ENCODE assay signal across 9 cellular contexts in genomic region chr3:25460751-25461150, GRCh38. TPM values are rescaled to one million over a fixed set of nuclear protein-coding genes. Genes with fewer than 3 reads are reported as not detected.
DNase-seq lines count a peak whose midpoint lies in the region; ATAC-seq and TF ChIP-seq lines count a peak whose summit lies in the region.
"Had no signal": no experiment of that assay in that cellular context is flagged by ENCODE, and none has a peak within 500 bp of the region (broad histone marks: within the 10 kb centered on the region; RNA-seq: fewer than 3 reads in every experiment).

No MANE protein-coding gene starts in this region.

- CTCF ChIA-PET in A673 (lab: Charles Lee), result no interaction called here

- BruUV-seq in A673 (replicated peaks; lab: Mats Ljungman, UMichigan), result no TSS peak

- DNase-seq in caudate nucleus (lab: John Stamatoyannopoulos, UW), result no peak
- no peak for DNase-seq in A673 (ENCODE audit: low spot score)
- no peak for DNase-seq in HK-2 (ENCODE audit: unreplicated experiment)
- DNase-seq in kidney tubule cell (ENCODE audit: low spot score), result no peak
- no peak for DNase-seq in COR-L47 (lab: John Stamatoyannopoulos, UW)
- DNase-seq: activated naive CD4-positive, alpha-beta T cell treated with anti-CD3 and anti-CD28 coated beads for 36 hours had no signal

- H3K27me3 ChIP-seq in A673 (replicated peaks; ENCODE audit: insufficient read depth, low read depth, low read length, poor library complexity), result no peaks in the 10 kb centered on the region

- H3K27ac ChIP-seq in caudate nucleus (ENCODE audit: low read depth, low read length), result peak overlapping the region; percentile 7
- no peak overlapping the region for H3K27ac ChIP-seq in A673 (ENCODE audit: low read depth, low read length, poor library complexity, severe bottlenecking)

- H3K36me3 ChIP-seq in A673 (ENCODE audit: insufficient read depth, low read length, poor library complexity, severe bottlenecking), result no peaks in the 10 kb centered on the region

- ATAC-seq in GM18517 (IDR thresholded peaks at IDR 0.05; ENCODE audit: unreplicated experiment), result peak; percentile 98
- peak; percentile 100 for ATAC-seq in GM21390 (IDR thresholded peaks at IDR 0.05; ENCODE audit: unreplicated experiment)
- ATAC-seq in HG03175 (IDR thresholded peaks at IDR 0.05; ENCODE audit: unreplicated experiment), result peak; percentile 96

- POLR2A ChIA-PET in A673 (lab: Charles Lee; ENCODE audit: low non-redundant PET), result no interaction called here

- H3K4me3 ChIP-seq in A673 (ENCODE audit: low read depth, low read length, poor library complexity, severe bottlenecking), result no peak overlapping the region

- peaks cover 18% of the 10 kb centered on the region for H3K4me1 ChIP-seq in A673 (ENCODE audit: insufficient read depth, low read length, poor library complexity, severe bottlenecking)

- intact Hi-C loops in A673 (cut with micrococcal nuclease; ENCODE audit: unreplicated experiment), result no loop called here

- TF ChIP-seq CTCF in A673 (conservative IDR thresholded peaks at IDR 0.05; ENCODE audit: low read depth, low read length), result no peak

- no peaks in the 10 kb centered on the region for H3K9me3 ChIP-seq in A673 (ENCODE audit: low read depth, low read length, poor library complexity, severe bottlenecking)

RNA-seq across cellular contexts. Expression of gene RARB, which starts 32.7 kb away (rescaled TPM):
- total RNA-seq in A673 (2021), result 0.24 and 0.44 TPM in 2 replicates
- total RNA-seq: activated naive CD4-positive, alpha-beta T cell treated with anti-CD3 and anti-CD28 coated beads for 36 hours had no signal
